In genomic region chr3:184240384-184241140, GRCh38 we compare ENCODE assay signal across 9 cellular contexts. TPM values are rescaled to one million over a fixed set of nuclear protein-coding genes. Genes with fewer than 3 reads are reported as not detected.
DNase-seq lines count a peak whose midpoint lies in the region; ATAC-seq and TF ChIP-seq lines count a peak whose summit lies in the region.
"Had no signal": no experiment of that assay in that cellular context is flagged by ENCODE, and none has a peak within 500 bp of the region (broad histone marks: within the 10 kb centered on the region; RNA-seq: fewer than 3 reads in every experiment).

No MANE protein-coding gene starts in this region.

- H3K4me3 ChIP-seq in osteoblast (ENCODE audit: insufficient read depth, low read length): no peak overlapping the region

- no peaks in the 10 kb centered on the region for H3K79me2 ChIP-seq in osteoblast (ENCODE audit: insufficient read depth, low read length)

- H3K4me1 Mint-ChIP-seq in activated CD4-positive, alpha-beta T cell treated with anti-CD3 and anti-CD28 coated beads for 36 hours: no peaks in the 10 kb centered on the region
- H3K4me1 Mint-ChIP-seq: nephron had no signal

- H4K20me1 ChIP-seq in osteoblast (ENCODE audit: insufficient read depth, low read length): peaks cover 30% of the 10 kb centered on the region

- H3K27me3 Mint-ChIP-seq in activated CD4-positive, alpha-beta T cell treated with anti-CD3 and anti-CD28 coated beads for 36 hours: no peaks in the 10 kb centered on the region
- H3K27me3 Mint-ChIP-seq: stimulated activated naive CD8-positive, alpha-beta T cell treated with anti-CD3 and anti-CD28 coated beads, Interleukin-15, Interleukin-2, amounts not matched to agents 100 ng/mL and 50 ng/mL, for 24 hours had no signal

- peak; percentile 34 for ATAC-seq in activated CD4-positive, alpha-beta T cell treated with anti-CD3 and anti-CD28 coated beads for 36 hours
- ATAC-seq in HG03097 (IDR thresholded peaks at IDR 0.05; ENCODE audit: low FRiP score, unreplicated experiment): no peak
- ATAC-seq: activated CD4-positive, CD25-positive, alpha-beta regulatory T cell treated with anti-CD3 and anti-CD28 coated beads, Interleukin-2, amount 50 U/mL, for 24 hours had no signal

- POLR2A ChIA-PET in activated CD4-positive, alpha-beta T cell treated with anti-CD3 and anti-CD28 coated beads for 36 hours (lab: Charles Lee): no interaction called here

- peaks cover 29% of the 10 kb centered on the region for H3K36me3 ChIP-seq in osteoblast (ENCODE audit: insufficient read depth, low read length)

- H3K27me3 ChIP-seq in osteoblast (ENCODE audit: insufficient read depth, low read length): no peaks in the 10 kb centered on the region

- no peak overlapping the region for H3K4me2 ChIP-seq in osteoblast (ENCODE audit: insufficient read depth, low read length)

- DNase-seq in activated CD4-positive, alpha-beta T cell treated with anti-CD3 and anti-CD28 coated beads for 36 hours: peak; percentile 41
- DNase-seq in activated CD4-positive, alpha-beta T cell treated with anti-CD3 and anti-CD28 coated beads for 48 hours: no peak
- DNase-seq in osteoblast (ENCODE audit: insufficient read length, low spot score, missing footprints): peak; percentile 92
- DNase-seq: effector CD4-positive, alpha-beta T cell; NCI-H1092 treated with DMSO at 0.1 percent for 48 hours had no signal

- no peaks in the 10 kb centered on the region for H3K9me3 ChIP-seq in osteoblast (ENCODE audit: low read depth, low read length)

- peaks cover 12% of the 10 kb centered on the region for H3K36me3 Mint-ChIP-seq in activated CD4-positive, alpha-beta T cell treated with anti-CD3 and anti-CD28 coated beads for 36 hours (ENCODE audit: low read depth)

- H3K27ac ChIP-seq in osteoblast (ENCODE audit: low read depth, low read length): no peak overlapping the region

- H3K4me3 Mint-ChIP-seq in activated CD4-positive, alpha-beta T cell treated with anti-CD3 and anti-CD28 coated beads for 36 hours: no peak overlapping the region
- H3K4me3 Mint-ChIP-seq: nephron; stimulated activated naive CD8-positive, alpha-beta T cell treated with anti-CD3 and anti-CD28 coated beads, Interleukin-15, Interleukin-2, amounts not matched to agents 100 ng/mL and 50 ng/mL, for 24 hours had no signal

- H3K9me3 Mint-ChIP-seq in activated CD4-positive, alpha-beta T cell treated with anti-CD3 and anti-CD28 coated beads for 36 hours (ENCODE audit: low read depth): no peaks in the 10 kb centered on the region
- H3K9me3 Mint-ChIP-seq: nephron; stimulated activated naive CD8-positive, alpha-beta T cell treated with anti-CD3 and anti-CD28 coated beads, Interleukin-15, Interleukin-2, amounts not matched to agents 100 ng/mL and 50 ng/mL, for 24 hours had no signal

- H3K4me1 ChIP-seq in osteoblast (ENCODE audit: insufficient read depth, low read length): no peaks in the 10 kb centered on the region

- no peak overlapping the region for H2AFZ ChIP-seq in osteoblast (ENCODE audit: low read length)

- CTCF ChIA-PET in activated CD4-positive, alpha-beta T cell treated with anti-CD3 and anti-CD28 coated beads for 36 hours (lab: Charles Lee): interaction anchor here (1.0 to 4.2 kb wide), 4 partner anchors 9 to 291 kb away, joined by 3 to 25 read pairs (median 4); partner anchors contain the start of gene EEF1AKMT4

- no peak for TF ChIP-seq CTCF in osteoblast (IDR thresholded peaks at IDR 0.05; ENCODE audit: extremely low read depth, low read depth, low read length)

- H3K27ac Mint-ChIP-seq in activated CD4-positive, alpha-beta T cell treated with anti-CD3 and anti-CD28 coated beads for 36 hours: no peak overlapping the region
- H3K27ac Mint-ChIP-seq: nephron; stimulated activated naive CD8-positive, alpha-beta T cell treated with anti-CD3 and anti-CD28 coated beads, Interleukin-15, Interleukin-2, amounts not matched to agents 100 ng/mL and 50 ng/mL, for 24 hours had no signal

- intact Hi-C loops in activated CD4-positive, alpha-beta T cell treated with anti-CD3 and anti-CD28 coated beads for 36 hours (cut with DNase I, micrococcal nuclease): loop anchor here in 1 of 2 experiments (10.0 kb wide), 1 partner anchor 686 kb away; the partner anchor contains the start of gene KLHL6

RNA-seq across cellular contexts. Expression of gene ALG3, which starts 8.2 kb away (rescaled TPM):
- 10 to 100 TPM; 39.9 to 40.9 TPM for total RNA-seq in activated CD4-positive, alpha-beta T cell treated with anti-CD3 and anti-CD28 coated beads for 36 hours
- total RNA-seq in osteoblast: 26.8 and 28.9 TPM in 2 replicates

RNA-seq across cellular contexts. Expression of gene EEF1AKMT4, which starts 8.9 kb away (rescaled TPM):
- total RNA-seq in activated CD4-positive, alpha-beta T cell treated with anti-CD3 and anti-CD28 coated beads for 36 hours: 1 to 10 TPM; 4.8 to 5.8 TPM
- total RNA-seq in osteoblast: 2.7 and 3.3 TPM in 2 replicates

RNA-seq across cellular contexts. Expression of gene VWA5B2, which starts 11.2 kb away (rescaled TPM):
- total RNA-seq in activated CD4-positive, alpha-beta T cell treated with anti-CD3 and anti-CD28 coated beads for 36 hours: not detected
- total RNA-seq in osteoblast: not detected in 2 replicates

RNA-seq across cellular contexts. Expression of gene CAMK2N2, which starts 20.8 kb away (rescaled TPM):
- total RNA-seq in activated CD4-positive, alpha-beta T cell treated with anti-CD3 and anti-CD28 coated beads for 36 hours: under 1 TPM; 0.18 to 0.25 TPM
- not detected in 2 replicates for total RNA-seq in osteoblast

RNA-seq across cellular contexts. Expression of gene ECE2, which starts 35.3 kb away (rescaled TPM):
- not detected for total RNA-seq in activated CD4-positive, alpha-beta T cell treated with anti-CD3 and anti-CD28 coated beads for 36 hours
- total RNA-seq in osteoblast: not detected in 2 replicates
